Comparison of ENCODE assay signal across 18 cellular contexts in the genomic region with DNA sequence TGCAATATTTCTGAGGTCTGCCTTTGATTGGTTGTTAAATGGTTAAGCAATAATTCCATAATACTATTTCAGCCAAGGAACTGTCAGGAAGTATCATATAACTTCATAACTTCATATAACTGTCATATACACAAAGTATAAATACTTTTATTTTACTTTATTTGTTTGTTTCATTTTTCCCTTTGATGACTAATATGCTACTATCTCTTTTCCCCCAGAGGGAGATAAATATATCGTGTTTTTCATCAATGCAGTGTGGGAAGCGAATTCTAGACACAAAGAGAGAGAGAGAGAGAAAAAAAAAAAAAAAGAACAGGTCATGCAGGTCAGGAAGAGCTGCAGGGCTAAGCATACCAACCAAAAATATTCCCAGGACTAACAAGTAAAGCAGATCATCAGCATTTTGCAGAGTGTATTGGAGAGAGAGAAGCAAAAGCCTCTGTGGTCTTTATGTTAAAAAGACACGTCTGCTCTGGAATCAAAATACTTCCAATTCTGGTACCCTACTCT.
A peak's percentile ranks its signal among the peaks of the same experiment; 100 is the strongest.
DNase-seq lines count a peak whose midpoint lies in the region; FAIRE-seq and TF ChIP-seq lines count a peak whose summit lies in the region.
"Had no signal": no experiment of that assay in that cellular context is flagged by ENCODE, and none has a peak within 500 bp of the region (broad histone marks: within the 10 kb centered on the region; RNA-seq: fewer than 3 reads in every experiment).

No MANE protein-coding gene starts in this region.

- DNase-seq in HTR-8/SVneo (ENCODE audit: insufficient read length, low spot score) = peak; percentile 10
- DNase-seq in brain microvascular endothelial cell = peak; percentile 7
- peak; percentile 57 for DNase-seq in iris pigment epithelial cell (ENCODE audit: low read depth)
- DNase-seq in type B pancreatic cell (ENCODE audit: extremely low spot score, unreplicated experiment) = no peak
- no peak for DNase-seq in NCI-H1436 (lab: John Stamatoyannopoulos, UW)
- DNase-seq in activated T-helper 1 cell treated with anti-CD3 and anti-CD28 coated beads, Interleukin-12 subunit alpha, Interleukin-12 subunit beta, Interleukin-2, Interleukin-4 antibody, amounts not matched to agents 30 ng/mL and 10 ng/mL and 1 ng/mL, durations not matched to agents 14 hours and 24 hours and 36 hours (ENCODE audit: low spot score) = no peak
- DNase-seq in foreskin melanocyte = no peak
- DNase-seq: ACHN; Calu3; CD4-positive, alpha-beta T cell; DMS79; GF-D8; NCI-H1436 treated with DMSO at 0.1 percent for 48 hours; NCI-H2081 treated with DMSO at 0.1 percent for 48 hours; NCI-H345; NCI-H69; PC-9 had no signal

- in situ Hi-C loops in brain microvascular endothelial cell (cut with HindIII; ENCODE audit: low pct_ligation_motif_present, low sequenced_read_pairs) = no loop called here

- no peak overlapping the region for H3K4me3 ChIP-seq in brain microvascular endothelial cell (ENCODE audit: low read depth, low read length)
- H3K4me3 ChIP-seq: PC-9 had no signal

- peaks cover 5% of the 10 kb centered on the region for H3K9me3 Mint-ChIP-seq in type B pancreatic cell
- H3K9me3 Mint-ChIP-seq in activated T-helper 1 cell treated with anti-CD3 and anti-CD28 coated beads, Interleukin-12 subunit alpha, Interleukin-12 subunit beta, Interleukin-2, Interleukin-4 antibody, amounts not matched to agents 30 ng/mL and 10 ng/mL and 1 ng/mL, durations not matched to agents 14 hours and 24 hours and 36 hours = peaks cover 6% of the 10 kb centered on the region

- no peak overlapping the region for H3K27ac Mint-ChIP-seq in type B pancreatic cell
- H3K27ac Mint-ChIP-seq in activated T-helper 1 cell treated with anti-CD3 and anti-CD28 coated beads, Interleukin-12 subunit alpha, Interleukin-12 subunit beta, Interleukin-2, Interleukin-4 antibody, amounts not matched to agents 30 ng/mL and 10 ng/mL and 1 ng/mL, durations not matched to agents 14 hours and 24 hours and 36 hours = no peak overlapping the region
- H3K27ac Mint-ChIP-seq: CD4-positive, alpha-beta T cell; IgD-negative memory B cell had no signal

- H3K27me3 Mint-ChIP-seq in type B pancreatic cell = no peaks in the 10 kb centered on the region
- no peaks in the 10 kb centered on the region for H3K27me3 Mint-ChIP-seq in activated T-helper 1 cell treated with anti-CD3 and anti-CD28 coated beads, Interleukin-12 subunit alpha, Interleukin-12 subunit beta, Interleukin-2, Interleukin-4 antibody, amounts not matched to agents 30 ng/mL and 10 ng/mL and 1 ng/mL, durations not matched to agents 14 hours and 24 hours and 36 hours (ENCODE audit: insufficient read depth)
- H3K27me3 Mint-ChIP-seq: CD4-positive, alpha-beta T cell; IgD-negative memory B cell had no signal

- no peaks in the 10 kb centered on the region for H3K36me3 ChIP-seq in brain microvascular endothelial cell (replicated peaks)

- peak overlapping the region; percentile 2 for H3K4me3 Mint-ChIP-seq in type B pancreatic cell
- H3K4me3 Mint-ChIP-seq in activated T-helper 1 cell treated with anti-CD3 and anti-CD28 coated beads, Interleukin-12 subunit alpha, Interleukin-12 subunit beta, Interleukin-2, Interleukin-4 antibody, amounts not matched to agents 30 ng/mL and 10 ng/mL and 1 ng/mL, durations not matched to agents 14 hours and 24 hours and 36 hours = no peak overlapping the region
- H3K4me3 Mint-ChIP-seq: CD4-positive, alpha-beta T cell; IgD-negative memory B cell had no signal

- no peaks in the 10 kb centered on the region for H3K36me3 Mint-ChIP-seq in type B pancreatic cell
- H3K36me3 Mint-ChIP-seq in activated T-helper 1 cell treated with anti-CD3 and anti-CD28 coated beads, Interleukin-12 subunit alpha, Interleukin-12 subunit beta, Interleukin-2, Interleukin-4 antibody, amounts not matched to agents 30 ng/mL and 10 ng/mL and 1 ng/mL, durations not matched to agents 14 hours and 24 hours and 36 hours (ENCODE audit: low read depth) = no peaks in the 10 kb centered on the region
- H3K36me3 Mint-ChIP-seq: IgD-negative memory B cell had no signal

- peak overlapping the region; percentile 34 for H3K27ac ChIP-seq in brain microvascular endothelial cell
- H3K27ac ChIP-seq: PC-9 had no signal

- TF ChIP-seq CTCF in brain microvascular endothelial cell (IDR thresholded peaks at IDR 0.05; ENCODE audit: low read depth, low read length, missing control alignments) = no peak
- no peak for TF ChIP-seq CTCF in type B pancreatic cell (conservative IDR thresholded peaks at IDR 0.05)

- no peaks in the 10 kb centered on the region for H3K4me1 Mint-ChIP-seq in type B pancreatic cell (ENCODE audit: unreplicated experiment)
- H3K4me1 Mint-ChIP-seq in activated T-helper 1 cell treated with anti-CD3 and anti-CD28 coated beads, Interleukin-12 subunit alpha, Interleukin-12 subunit beta, Interleukin-2, Interleukin-4 antibody, amounts not matched to agents 30 ng/mL and 10 ng/mL and 1 ng/mL, durations not matched to agents 14 hours and 24 hours and 36 hours (ENCODE audit: low read depth) = no peaks in the 10 kb centered on the region
- H3K4me1 Mint-ChIP-seq: IgD-negative memory B cell had no signal

- H3K27me3 ChIP-seq in brain microvascular endothelial cell (replicated peaks) = no peaks in the 10 kb centered on the region

- no peak for FAIRE-seq in HTR-8/SVneo (lab: Jason Lieb, UNC)

- intact Hi-C loops in activated T-helper 1 cell treated with anti-CD3 and anti-CD28 coated beads, Interleukin-12 subunit alpha, Interleukin-12 subunit beta, Interleukin-2, Interleukin-4 antibody, amounts not matched to agents 30 ng/mL and 10 ng/mL and 1 ng/mL, durations not matched to agents 14 hours and 24 hours and 36 hours (cut with micrococcal nuclease) = no loop called here

Comparison
In these comparisons a context has a peak if more than half of its experiments do, and no peak if none do; other contexts are left out.
1. DNase-seq: peak in HTR-8/SVneo (single experiment), brain microvascular endothelial cell (single experiment) and iris pigment epithelial cell (single experiment); none in type B pancreatic cell (single experiment), NCI-H1436 (single experiment), activated T-helper 1 cell treated with anti-CD3 and anti-CD28 coated beads, Interleukin-12 subunit alpha, Interleukin-12 subunit beta, Interleukin-2, Interleukin-4 antibody, amounts not matched to agents 30 ng/mL and 10 ng/mL and 1 ng/mL, durations not matched to agents 14 hours and 24 hours and 36 hours (single experiment) and foreskin melanocyte (single experiment).